In the genomic region with DNA sequence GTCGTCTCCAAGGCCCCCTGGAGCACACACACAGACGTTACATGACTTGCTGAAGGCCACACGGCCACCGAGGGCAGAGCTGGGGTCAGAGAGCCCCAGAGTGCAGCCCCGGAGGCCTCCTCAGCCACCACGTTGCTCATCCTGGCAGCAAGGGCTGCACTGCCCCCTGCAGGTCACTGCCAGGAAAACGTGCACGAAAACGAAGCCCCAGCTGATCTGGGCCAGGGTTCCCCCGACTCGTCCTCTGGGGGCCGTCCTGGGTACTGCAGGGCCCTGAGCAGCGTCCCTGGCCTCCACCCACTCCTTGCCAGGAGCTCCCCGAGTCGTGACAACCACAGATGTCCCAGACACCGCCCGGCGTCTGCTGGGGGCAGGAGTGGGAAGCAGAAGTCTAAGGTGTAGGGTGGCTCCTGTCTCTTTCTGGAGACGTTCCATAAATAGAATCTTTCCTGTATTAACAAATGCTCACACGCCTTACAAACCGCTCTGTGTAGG, we compare ENCODE assay signal across 8 cellular contexts. TPM values are rescaled to one million over a fixed set of nuclear protein-coding genes. Genes with fewer than 3 reads are reported as not detected.
DNase-seq lines count a peak whose midpoint lies in the region; ATAC-seq and TF ChIP-seq lines count a peak whose summit lies in the region.

No MANE protein-coding gene starts in this region.

- H3F3A ChIP-seq in OCI-LY1 (ENCODE audit: insufficient read depth, low read length): no peaks in the 10 kb centered on the region

- H3K9ac ChIP-seq in HUES64 (ENCODE audit: low read depth, low read length): no peak overlapping the region
- peak overlapping the region; percentile 50; the same call in 1 of the 2 replicates for H3K9ac ChIP-seq in OCI-LY1 (ENCODE audit: low read length)

- H3K4me3 ChIP-seq in HUES64 (ENCODE audit: low read length): peak overlapping the region; percentile 37
- H3K4me3 ChIP-seq in OCI-LY1 (ENCODE audit: low read depth, low read length, poor library complexity, severe bottlenecking): peak overlapping the region; percentile 41
- H3K4me3 ChIP-seq in epithelial cell of esophagus (ENCODE audit: low read length): peak overlapping the region; percentile 15
- peak overlapping the region; percentile 15 for H3K4me3 ChIP-seq in mononuclear cell (ENCODE audit: low read length)

- no peaks in the 10 kb centered on the region; the same call in 1 of the 2 replicates for H3K27me3 ChIP-seq in HUES64 (ENCODE audit: insufficient read depth, low read length)
- no peaks in the 10 kb centered on the region for H3K27me3 ChIP-seq in OCI-LY1 (ENCODE audit: insufficient read depth, low read length)
- H3K27me3 ChIP-seq in mononuclear cell (ENCODE audit: insufficient read depth, low read length): no peaks in the 10 kb centered on the region

- H3K9me2 ChIP-seq in OCI-LY1 (ENCODE audit: low read depth, low read length): no peaks in the 10 kb centered on the region

- 10% methylated on average over 21 of the region's 21 CpGs for WGBS in HUES64

- TF ChIP-seq CTCF in OCI-LY1 (IDR thresholded peaks at IDR 0.05; ENCODE audit: low read length) (peak; percentile 99), epithelial cell of esophagus (IDR thresholded peaks at IDR 0.05; ENCODE audit: insufficient read depth, low read depth, low read length, missing control alignments) (peak; percentile 86)

- ATAC-seq in GM19324 (IDR thresholded peaks at IDR 0.05; ENCODE audit: low FRiP score, unreplicated experiment): no peak

- peak; percentile 21 for DNase-seq in GM04503 (ENCODE audit: low read depth)
- peak; percentile 91 for DNase-seq in activated T-cell treated with anti-CD3 and anti-CD28 coated beads for 1 hour (ENCODE audit: low read depth)
- peak; percentile 84 for DNase-seq in epithelial cell of esophagus (ENCODE audit: low read depth)
- peak; percentile 74 to 87 for DNase-seq in stimulated activated CD8-positive, alpha-beta memory T cell treated with anti-CD3 and anti-CD28 coated beads, Interleukin-4, amount 100 ng/mL, for 1 hour (ENCODE audit: low read depth in 2 of 2, low spot score in 1 of 2)

- H4K20me1 ChIP-seq in OCI-LY1 (ENCODE audit: insufficient read depth, low read length): no peaks in the 10 kb centered on the region

- H2AFZ ChIP-seq in OCI-LY1 (ENCODE audit: low read length): no peak overlapping the region

- H3K79me2 ChIP-seq in OCI-LY1 (ENCODE audit: insufficient read depth, low read length): no peaks in the 10 kb centered on the region

- no peaks in the 10 kb centered on the region for H3K9me3 ChIP-seq in HUES64 (ENCODE audit: insufficient read depth, low read depth, low read length)
- H3K9me3 ChIP-seq in OCI-LY1 (ENCODE audit: low read length): no peaks in the 10 kb centered on the region
- no peaks in the 10 kb centered on the region for H3K9me3 ChIP-seq in mononuclear cell (ENCODE audit: low read depth, low read length)

- H3K36me3 ChIP-seq in HUES64 (ENCODE audit: insufficient read depth, low read length) (peaks cover 8% of the 10 kb centered on the region), OCI-LY1 (ENCODE audit: insufficient read depth, low read length) (peaks cover 17% of the 10 kb centered on the region)

- H3K4me1 ChIP-seq in HUES64 (ENCODE audit: insufficient read depth, low read length): peaks cover 15% of the 10 kb centered on the region
- H3K4me1 ChIP-seq in OCI-LY1 (ENCODE audit: insufficient read depth, low read length, severe bottlenecking): peaks cover 48% of the 10 kb centered on the region
- H3K4me1 ChIP-seq in mononuclear cell (ENCODE audit: insufficient read depth, low read length): peaks cover 58% of the 10 kb centered on the region

- peak overlapping the region; percentile 48 for H3K27ac ChIP-seq in HUES64 (ENCODE audit: low read depth, low read length)
- peak overlapping the region; percentile 93 for H3K27ac ChIP-seq in OCI-LY1 (ENCODE audit: low read depth, low read length, poor library complexity, severe bottlenecking)

- H3K4me2 ChIP-seq in OCI-LY1 (ENCODE audit: low read length): peak overlapping the region; percentile 61

RNA-seq across cellular contexts. Expression of gene TPGS1, which starts 3.4 kb away (rescaled TPM):
- polyA plus RNA-seq in HUES64 (2013, experiment 1 of 2): 10.0 TPM
- 10.3 TPM for polyA plus RNA-seq in HUES64 (2013, experiment 2 of 2)
- total RNA-seq in mononuclear cell: 29.6 TPM

RNA-seq across cellular contexts. Expression of gene MADCAM1, which starts 14.4 kb away (rescaled TPM):
- polyA plus RNA-seq in HUES64 (2013, experiment 1 of 2): 0.45 TPM
- polyA plus RNA-seq in HUES64 (2013, experiment 2 of 2): 0.57 TPM
- total RNA-seq in mononuclear cell: not detected

RNA-seq across cellular contexts. Expression of gene CDC34, which starts 20.9 kb away (rescaled TPM):
- 94.3 TPM for polyA plus RNA-seq in HUES64 (2013, experiment 1 of 2)
- polyA plus RNA-seq in HUES64 (2013, experiment 2 of 2): 90.8 TPM
- total RNA-seq in mononuclear cell: 20.5 TPM

RNA-seq across cellular contexts. Expression of gene GZMM, which starts 33.2 kb away (rescaled TPM):
- not detected for polyA plus RNA-seq in HUES64 (2013, experiment 1 of 2)
- polyA plus RNA-seq in HUES64 (2013, experiment 2 of 2): 0.32 TPM
- total RNA-seq in mononuclear cell: 63.7 TPM

RNA-seq across cellular contexts. Expression of gene SHC2, which starts 49.8 kb away (rescaled TPM):
- 5.3 TPM for polyA plus RNA-seq in HUES64 (2013, experiment 1 of 2)
- 6.6 TPM for polyA plus RNA-seq in HUES64 (2013, experiment 2 of 2)
- total RNA-seq in mononuclear cell: 0.42 TPM

Comparison
In these comparisons a context has a peak if more than half of its experiments do, and no peak if none do; other contexts are left out.
1. DNase-seq: peak in every context shown above with its lines; median percentile 91 in activated T-cell treated with anti-CD3 and anti-CD28 coated beads for 1 hour; 84 in epithelial cell of esophagus; 80 in stimulated activated CD8-positive, alpha-beta memory T cell treated with anti-CD3 and anti-CD28 coated beads, Interleukin-4, amount 100 ng/mL, for 1 hour; 21 in GM04503.